ENCODE assay signal across 25 cellular contexts in the genomic region with DNA sequence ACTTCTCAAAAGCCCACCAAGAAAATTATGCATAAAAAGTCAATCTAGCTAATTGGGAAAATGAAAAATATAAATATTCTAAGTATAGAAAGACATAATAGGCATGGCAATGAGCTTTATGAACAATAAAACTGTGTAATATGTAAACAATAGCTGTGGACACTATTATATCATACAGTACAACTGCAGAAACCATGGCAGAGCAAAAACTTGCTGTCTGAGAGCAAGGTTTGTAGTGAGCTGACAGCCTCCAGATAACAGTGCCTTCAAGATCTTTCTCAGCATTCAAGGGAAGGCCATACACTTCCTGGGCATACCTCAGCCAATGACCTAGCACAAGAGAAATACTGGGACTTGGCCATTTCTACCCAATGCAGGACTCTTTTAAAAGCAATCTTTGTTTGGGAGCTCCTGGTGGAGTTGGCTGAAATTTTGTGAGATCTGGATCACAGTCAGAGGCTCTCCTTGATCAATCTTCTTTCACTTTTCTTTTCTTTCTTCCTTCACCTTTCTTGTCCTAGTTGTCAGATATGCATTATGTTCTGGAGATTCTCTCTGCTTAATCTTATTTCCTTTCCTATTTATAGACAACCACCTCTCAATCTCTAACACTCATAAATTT.
A peak's percentile ranks its signal among the peaks of the same experiment; 100 is the strongest.
DNase-seq lines count a peak whose midpoint lies in the region; ATAC-seq and TF ChIP-seq lines count a peak whose summit lies in the region.
"Had no signal": no experiment of that assay in that cellular context is flagged by ENCODE, and none has a peak within 500 bp of the region (broad histone marks: within the 10 kb centered on the region; RNA-seq: fewer than 3 reads in every experiment).

No MANE protein-coding gene starts in this region.

- CTCF ChIA-PET in activated naive CD4-positive, alpha-beta T cell treated with anti-CD3 and anti-CD28 coated beads, Interleukin-2, amount 10 ng/mL, durations not matched to agents 7 days and 5 days (lab: Charles Lee): no interaction called here

- H3K4me3 ChIP-seq in GM23338: no peak overlapping the region
- H3K4me3 ChIP-seq in fibroblast of lung (replicated peaks in 1 of 4; ENCODE audit: control extremely low read depth in 1 of 4, insufficient read depth in 1 of 4, low read depth in 3 of 4, low read length in 4 of 4): no peak overlapping the region
- H3K4me3 ChIP-seq in osteoblast (ENCODE audit: insufficient read depth, low read length): no peak overlapping the region
- H3K4me3 ChIP-seq: BLaER1 had no signal

- H3K9me3 Mint-ChIP-seq in GM23338: no peaks in the 10 kb centered on the region
- no peaks in the 10 kb centered on the region for H3K9me3 Mint-ChIP-seq in activated naive CD4-positive, alpha-beta T cell treated with anti-CD3 and anti-CD28 coated beads, Interleukin-2, amount 10 ng/mL, durations not matched to agents 7 days and 5 days

- TF ChIP-seq POLR2A in erythroblast (IDR thresholded peaks at IDR 0.05; ENCODE audit: low read length): no peak

- H3F3A ChIP-seq in GM23338 (replicated peaks; ENCODE audit: low read depth): no peaks in the 10 kb centered on the region

- H2AFZ ChIP-seq in GM23338 (peak overlapping the region; percentile 15; the same call in 1 of the 2 replicates), fibroblast of lung (ENCODE audit: low read length) (peak overlapping the region; percentile 30), osteoblast (ENCODE audit: low read length) (peak overlapping the region; percentile 49)

- DNase-seq in GM23338 (ENCODE audit: low spot score) (no peak), NCI-H226 (peak; percentile 4), fibroblast of lung (ENCODE audit: low read depth in 2 of 2) (no peak), osteoblast (ENCODE audit: insufficient read length, low spot score, missing footprints) (no peak), erythroblast (lab: John Stamatoyannopoulos, UW) (no peak), NCI-H82 treated with DMSO at 0.1 percent for 48 hours (lab: John Stamatoyannopoulos, UW; ENCODE audit: unreplicated experiment) (no peak)
- DNase-seq in activated naive CD4-positive, alpha-beta T cell treated with anti-CD3 and anti-CD28 coated beads, Interleukin-2, amount 10 ng/mL, durations not matched to agents 7 days and 5 days: no peak
- DNase-seq: ACHN; Caco-2; CD4-positive, alpha-beta T cell; DMS 273 treated with DMSO at 0.1 percent for 48 hours; DND-41; GOT3; HCEC 1CT; Karpas-422; NCI-H1092; NCI-H1436; NCI-H1930; NCI-H2227 treated with DMSO at 0.1 percent for 48 hours; NCI-H510A treated with DMSO at 0.1 percent for 48 hours; NCI-H748 treated with DMSO at 0.1 percent for 48 hours; SW 1271 had no signal

- H3K4me1 Mint-ChIP-seq in GM23338: no peaks in the 10 kb centered on the region
- H3K4me1 Mint-ChIP-seq in activated naive CD4-positive, alpha-beta T cell treated with anti-CD3 and anti-CD28 coated beads, Interleukin-2, amount 10 ng/mL, durations not matched to agents 7 days and 5 days: no peaks in the 10 kb centered on the region
- H3K4me1 Mint-ChIP-seq: IgD-negative memory B cell had no signal

- H3K9ac ChIP-seq in fibroblast of lung (ENCODE audit: insufficient read depth, low read length): no peak overlapping the region
- H3K9ac ChIP-seq: BLaER1 had no signal

- H4K20me1 ChIP-seq in GM23338 (replicated peaks; ENCODE audit: insufficient read depth): no peaks in the 10 kb centered on the region
- H4K20me1 ChIP-seq in fibroblast of lung (ENCODE audit: control insufficient read depth, extremely low read depth, insufficient read depth, low read length): no peaks in the 10 kb centered on the region
- H4K20me1 ChIP-seq in osteoblast (ENCODE audit: insufficient read depth, low read length): no peaks in the 10 kb centered on the region
- H4K20me1 ChIP-seq: BLaER1 had no signal

- no peak overlapping the region for H3K4me3 Mint-ChIP-seq in GM23338
- no peak overlapping the region for H3K4me3 Mint-ChIP-seq in activated naive CD4-positive, alpha-beta T cell treated with anti-CD3 and anti-CD28 coated beads, Interleukin-2, amount 10 ng/mL, durations not matched to agents 7 days and 5 days
- H3K4me3 Mint-ChIP-seq: CD4-positive, alpha-beta T cell; IgD-negative memory B cell had no signal

- peaks cover 6% of the 10 kb centered on the region; the same call in 1 of the 2 replicates for H3K9me2 ChIP-seq in GM23338 (ENCODE audit: insufficient read depth)

- TF ChIP-seq CTCF in GM23338 (conservative IDR thresholded peaks at IDR 0.05; ENCODE audit: low read depth in 2 of 2): no peak
- no peak for TF ChIP-seq CTCF in fibroblast of lung (conservative IDR thresholded peaks at IDR 0.05 in 1 of 2, IDR thresholded peaks at IDR 0.05 in 1 of 2; ENCODE audit: low read depth in 1 of 2, low read length in 2 of 2)
- no peak for TF ChIP-seq CTCF in osteoblast (IDR thresholded peaks at IDR 0.05; ENCODE audit: extremely low read depth, low read depth, low read length)

- no peak overlapping the region for H3K4me2 ChIP-seq in GM23338
- H3K4me2 ChIP-seq in fibroblast of lung (ENCODE audit: extremely low read depth, insufficient read depth, low read length): no peak overlapping the region
- H3K4me2 ChIP-seq in osteoblast (ENCODE audit: insufficient read depth, low read length): no peak overlapping the region
- H3K4me2 ChIP-seq: BLaER1 had no signal

- no peaks in the 10 kb centered on the region for H3K9me3 ChIP-seq in fibroblast of lung (ENCODE audit: control insufficient read depth, insufficient read depth, low read depth, low read length)
- no peaks in the 10 kb centered on the region for H3K9me3 ChIP-seq in osteoblast (ENCODE audit: low read depth, low read length)
- H3K9me3 ChIP-seq: BLaER1, Caco-2 had no signal

- no peak for ATAC-seq in GM23338
- ATAC-seq: Right ventricle myocardium inferior had no signal

- H3K27me3 ChIP-seq in GM23338 (ENCODE audit: insufficient read depth) (no peaks in the 10 kb centered on the region), fibroblast of lung (ENCODE audit: control insufficient read depth, insufficient read depth, low read length) (no peaks in the 10 kb centered on the region), osteoblast (ENCODE audit: insufficient read depth, low read length) (no peaks in the 10 kb centered on the region)
- H3K27me3 ChIP-seq: BLaER1 had no signal

- no peaks in the 10 kb centered on the region for H3K36me3 ChIP-seq in GM23338 (ENCODE audit: insufficient read depth)
- H3K36me3 ChIP-seq in fibroblast of lung (ENCODE audit: control insufficient read depth, insufficient read depth, low read length): no peaks in the 10 kb centered on the region
- H3K36me3 ChIP-seq in osteoblast (ENCODE audit: insufficient read depth, low read length): no peaks in the 10 kb centered on the region
- H3K36me3 ChIP-seq: BLaER1 had no signal

- no peaks in the 10 kb centered on the region for H3K79me2 ChIP-seq in GM23338 (replicated peaks; ENCODE audit: insufficient read depth)
- H3K79me2 ChIP-seq in fibroblast of lung (ENCODE audit: control insufficient read depth, insufficient read depth, low read length): no peaks in the 10 kb centered on the region
- no peaks in the 10 kb centered on the region for H3K79me2 ChIP-seq in osteoblast (ENCODE audit: insufficient read depth, low read length)

- H3K4me1 ChIP-seq in GM23338 (ENCODE audit: insufficient read depth) (no peaks in the 10 kb centered on the region), fibroblast of lung (ENCODE audit: control insufficient read depth, extremely low read depth, insufficient read depth, low read length) (no peaks in the 10 kb centered on the region), osteoblast (ENCODE audit: insufficient read depth, low read length) (no peaks in the 10 kb centered on the region)
- H3K4me1 ChIP-seq: BLaER1, Caco-2 had no signal

- no peak overlapping the region for H3K27ac Mint-ChIP-seq in GM23338
- H3K27ac Mint-ChIP-seq in activated naive CD4-positive, alpha-beta T cell treated with anti-CD3 and anti-CD28 coated beads, Interleukin-2, amount 10 ng/mL, durations not matched to agents 7 days and 5 days: no peak overlapping the region
- H3K27ac Mint-ChIP-seq: CD4-positive, alpha-beta T cell; IgD-negative memory B cell had no signal

- H3K27ac ChIP-seq in GM23338 (ENCODE audit: low read depth): no peak overlapping the region
- H3K27ac ChIP-seq in fibroblast of lung (ENCODE audit: insufficient read depth, low read length): no peak overlapping the region
- H3K27ac ChIP-seq in osteoblast (ENCODE audit: low read depth, low read length): no peak overlapping the region
- H3K27ac ChIP-seq: BLaER1 had no signal

- no peaks in the 10 kb centered on the region for H3K27me3 Mint-ChIP-seq in GM23338 (ENCODE audit: insufficient read depth, low read depth, poor library complexity)
- H3K27me3 Mint-ChIP-seq in activated naive CD4-positive, alpha-beta T cell treated with anti-CD3 and anti-CD28 coated beads, Interleukin-2, amount 10 ng/mL, durations not matched to agents 7 days and 5 days: no peaks in the 10 kb centered on the region
- H3K27me3 Mint-ChIP-seq: CD4-positive, alpha-beta T cell had no signal

- H3K36me3 Mint-ChIP-seq in GM23338 (ENCODE audit: low read depth): no peaks in the 10 kb centered on the region
- H3K36me3 Mint-ChIP-seq in activated naive CD4-positive, alpha-beta T cell treated with anti-CD3 and anti-CD28 coated beads, Interleukin-2, amount 10 ng/mL, durations not matched to agents 7 days and 5 days: no peaks in the 10 kb centered on the region
- H3K36me3 Mint-ChIP-seq: IgD-negative memory B cell had no signal

TF ChIP-seq in GM23338, 12 proteins besides CTCF, POLR2A, EP300 and RAD21 (continues in another document):
- TF ChIP-seq STAT1 (IDR thresholded peaks at IDR 0.05; ENCODE audit: unreplicated experiment): no peak
